20 cellular contexts compared by ENCODE assay signal in genomic region chr14:61362072-61362750, GRCh38.
"Had no signal": no experiment of that assay in that cellular context is flagged by ENCODE, and none has a peak within 500 bp of the region (broad histone marks: within the 10 kb centered on the region; RNA-seq: fewer than 3 reads in every experiment).

No MANE protein-coding gene starts in this region.

- H3K27ac ChIP-seq: foreskin keratinocyte, tibial artery had no signal

- H3K4me1 ChIP-seq: tibial artery had no signal

- H3K27me3 ChIP-seq: foreskin keratinocyte, tibial artery had no signal

- FAIRE-seq: kidney, TTC549 had no signal

- DNase-seq: activated B cell treated with CpG ODN at 0.5 μM for 24 hours; activated CD4-positive, alpha-beta T cell treated with anti-CD3 and anti-CD28 coated beads, Interleukin-2, amount 10 ng/mL, durations not matched to agents 7 days and 5 days; activated CD8-positive, alpha-beta memory T cell treated with anti-CD3 and anti-CD28 coated beads, Interleukin-2, amount 50 U/mL, for 48 hours; activated naive CD4-positive, alpha-beta T cell treated with anti-CD3 and anti-CD28 coated beads, Interleukin-2, amount 50 U/mL, for 16 hours; amygdala; central memory CD4-positive, alpha-beta T cell; cortex of kidney; effector CD8-positive, alpha-beta T cell; foreskin keratinocyte; glutamatergic neuron; hypothalamus; kidney; mesenchymal stem cell; stimulated activated CD4-positive, alpha-beta T cell treated with anti-CD3 and anti-CD28 coated beads, Interleukin-1b, Interleukin-23, amount 100 ng/mL, for 48 hours; T-helper 2 cell; tibial artery had no signal

- H3K4me3 Mint-ChIP-seq: activated B cell treated with CpG ODN at 0.5 μM for 24 hours; activated CD4-positive, alpha-beta T cell treated with anti-CD3 and anti-CD28 coated beads, Interleukin-2, amount 10 ng/mL, durations not matched to agents 7 days and 5 days; activated T-helper 1 cell treated with anti-CD3 and anti-CD28 coated beads, Interleukin-12 subunit alpha, Interleukin-12 subunit beta, Interleukin-2, Interleukin-4 antibody, amounts not matched to agents 30 ng/mL and 10 ng/mL and 1 ng/mL, durations not matched to agents 14 hours and 24 hours and 36 hours; brain; natural killer cell treated with Interleukin-12 subunit alpha and Interleukin-12 subunit beta and Interleukin-15 and Interleukin-18, amount 100 ng/mL, for 72 hours had no signal

- H3K27ac Mint-ChIP-seq: activated B cell treated with CpG ODN at 0.5 μM for 24 hours; activated CD4-positive, alpha-beta T cell treated with anti-CD3 and anti-CD28 coated beads, Interleukin-2, amount 10 ng/mL, durations not matched to agents 7 days and 5 days; activated T-helper 1 cell treated with anti-CD3 and anti-CD28 coated beads, Interleukin-12 subunit alpha, Interleukin-12 subunit beta, Interleukin-2, Interleukin-4 antibody, amounts not matched to agents 30 ng/mL and 10 ng/mL and 1 ng/mL, durations not matched to agents 14 hours and 24 hours and 36 hours; brain had no signal

- H3K4me1 Mint-ChIP-seq: brain had no signal

- H3K4me3 ChIP-seq: tibial artery had no signal

- H3K9me3 Mint-ChIP-seq: activated B cell treated with CpG ODN at 0.5 μM for 24 hours; activated T-helper 1 cell treated with anti-CD3 and anti-CD28 coated beads, Interleukin-12 subunit alpha, Interleukin-12 subunit beta, Interleukin-2, Interleukin-4 antibody, amounts not matched to agents 30 ng/mL and 10 ng/mL and 1 ng/mL, durations not matched to agents 14 hours and 24 hours and 36 hours; brain had no signal

- H3K27me3 Mint-ChIP-seq: activated B cell treated with CpG ODN at 0.5 μM for 24 hours; activated CD4-positive, alpha-beta T cell treated with anti-CD3 and anti-CD28 coated beads, Interleukin-2, amount 10 ng/mL, durations not matched to agents 7 days and 5 days; natural killer cell treated with Interleukin-12 subunit alpha and Interleukin-12 subunit beta and Interleukin-15 and Interleukin-18, amount 100 ng/mL, for 72 hours had no signal

- H3K9me3 ChIP-seq: tibial artery had no signal

- H3K36me3 ChIP-seq: tibial artery had no signal
